ENCODE assay signal across 8 cellular contexts in genomic region chr3:71710906-71711494, GRCh38. TPM values are rescaled to one million over a fixed set of nuclear protein-coding genes. Genes with fewer than 3 reads are reported as not detected.
DNase-seq lines count a peak whose midpoint lies in the region; ATAC-seq and TF ChIP-seq lines count a peak whose summit lies in the region.

No MANE protein-coding gene starts in this region.

- no peaks in the 10 kb centered on the region for H4K20me1 ChIP-seq in DND-41 (ENCODE audit: insufficient read depth, low read length)

- H3K9ac ChIP-seq in DND-41 (ENCODE audit: low read depth, low read length) (no peak overlapping the region), endodermal cell (ENCODE audit: extremely low read depth, low read length, poor library complexity, severe bottlenecking) (no peak overlapping the region)

- no peak overlapping the region for H3K27ac Mint-ChIP-seq in endodermal cell

- peaks cover 3% of the 10 kb centered on the region for H3K4me1 Mint-ChIP-seq in endodermal cell

- intact Hi-C loops in mucosa of descending colon (cut with DNase I, micrococcal nuclease): no loop called here

- WGBS in endodermal cell (ENCODE audit: insufficient coverage in 1 of 2, insufficient read length in 1 of 2), 2 experiments: 60% methylated on average over 1 of the region's 1 CpG; no CpG with 5 or more reads in 1 of the 2 experiments

- ATAC-seq in DND-41 (ENCODE audit: insufficient read depth, low read depth) (peak; percentile 59), GM19328 (IDR thresholded peaks at IDR 0.05; ENCODE audit: unreplicated experiment) (peak; percentile 70), HG03442 (IDR thresholded peaks at IDR 0.05; ENCODE audit: unreplicated experiment) (peak; percentile 78), mucosa of descending colon (peak; percentile 82)

- no peaks in the 10 kb centered on the region for H3K9me3 Mint-ChIP-seq in endodermal cell

- H3K36me3 Mint-ChIP-seq in endodermal cell (ENCODE audit: low read depth): no peaks in the 10 kb centered on the region

- H3K36me3 ChIP-seq in DND-41 (ENCODE audit: insufficient read depth, low read length): no peaks in the 10 kb centered on the region
- peaks cover 0 to 21% (median 0%) of the 10 kb centered on the region in 3 donors for H3K36me3 ChIP-seq in Peyer's patch
- H3K36me3 ChIP-seq in endodermal cell (ENCODE audit: control insufficient read depth, insufficient read depth, low read length): no peaks in the 10 kb centered on the region
- no peaks in the 10 kb centered on the region for H3K36me3 ChIP-seq in mucosa of descending colon (ENCODE audit: low read depth)

- DNase-seq in DND-41 (no peak), Peyer's patch (no peak), endodermal cell (no peak), mucosa of descending colon (no peak), putamen (ENCODE audit: low spot score) (no peak)
- no peak for DNase-seq in stimulated activated CD4-positive, alpha-beta T cell treated with anti-CD3 and anti-CD28 coated beads, Interleukin-12 subunit alpha, Interleukin-12 subunit beta, amount 100 ng/mL, for 4 hours

- H3K27me3 Mint-ChIP-seq in endodermal cell (ENCODE audit: insufficient read depth): peaks cover 6% of the 10 kb centered on the region

- no peaks in the 10 kb centered on the region for H3K27me3 ChIP-seq in DND-41 (ENCODE audit: insufficient read depth, low read length, poor library complexity)
- H3K27me3 ChIP-seq in Peyer's patch: no peaks in the 10 kb centered on the region
- peaks cover 12% of the 10 kb centered on the region for H3K27me3 ChIP-seq in endodermal cell (ENCODE audit: control insufficient read depth, insufficient read depth, low read length, poor library complexity, severe bottlenecking)

- no peaks in the 10 kb centered on the region for H3K79me2 ChIP-seq in DND-41 (ENCODE audit: insufficient read depth, low read length)

- TF ChIP-seq CTCF in DND-41 (IDR thresholded peaks at IDR 0.05; ENCODE audit: borderline replicate concordance, extremely low read depth, low read length, poor library complexity, severe bottlenecking) (peak; percentile 78), Peyer's patch (IDR thresholded peaks at IDR 0.05) (peak; percentile 13 to 89 (median 72)), endodermal cell (conservative IDR thresholded peaks at IDR 0.05) (peak; percentile 84), mucosa of descending colon (IDR thresholded peaks at IDR 0.05) (peak; percentile 28)

- no peak for TF ChIP-seq POLR2A in Peyer's patch (IDR thresholded peaks at IDR 0.05)

- H3K4me3 ChIP-seq in DND-41 (ENCODE audit: low read depth in 1 of 2, low read length in 2 of 2) (no peak overlapping the region), Peyer's patch (no peak overlapping the region), endodermal cell (ENCODE audit: low read length) (no peak overlapping the region), mucosa of descending colon (no peak overlapping the region)

- no peak overlapping the region for H3K4me2 ChIP-seq in DND-41 (ENCODE audit: insufficient read depth, low read length)

- H2AFZ ChIP-seq in DND-41 (ENCODE audit: low read depth, low read length): no peak overlapping the region

- H3K27ac ChIP-seq in DND-41 (ENCODE audit: low read length) (no peak overlapping the region), Peyer's patch (no peak overlapping the region), endodermal cell (ENCODE audit: low read depth, low read length) (no peak overlapping the region)

- H3K4me3 Mint-ChIP-seq in endodermal cell: no peak overlapping the region

- H3K4me1 ChIP-seq in DND-41 (ENCODE audit: insufficient read depth, low read length) (peaks cover 9% of the 10 kb centered on the region), Peyer's patch (peaks cover 0 to 10% (median 0%) of the 10 kb centered on the region in 4 donors), endodermal cell (ENCODE audit: control insufficient read depth, insufficient read depth, low read length) (no peaks in the 10 kb centered on the region), mucosa of descending colon (ENCODE audit: low read depth) (peaks cover 5% of the 10 kb centered on the region)

- H3K9me3 ChIP-seq in DND-41 (ENCODE audit: insufficient read depth, low read length, severe bottlenecking) (no peaks in the 10 kb centered on the region), Peyer's patch (no peaks in the 10 kb centered on the region), endodermal cell (ENCODE audit: control insufficient read depth, low read length) (no peaks in the 10 kb centered on the region), mucosa of descending colon (no peaks in the 10 kb centered on the region)

RNA-seq across cellular contexts. Expression of gene EIF4E3, which starts 14.2 kb away (rescaled TPM):
- total RNA-seq in Peyer's patch: 10 to 100 TPM; 20.6 to 40.8 (median 23.9) TPM
- 1 to 10 TPM; 1.9 to 5.5 TPM for total RNA-seq in endodermal cell
- 7.9 TPM for polyA plus RNA-seq in endodermal cell (2013, experiment 1 of 2)
- polyA plus RNA-seq in endodermal cell (2013, experiment 2 of 2): 7.7 TPM
- total RNA-seq in mucosa of descending colon: 10 to 100 TPM; 40.6 to 57.1 (median 48.4) TPM

RNA-seq across cellular contexts. Expression of gene GPR27, which starts 42.7 kb away (rescaled TPM):
- total RNA-seq in Peyer's patch (not detected), endodermal cell (1 to 10 TPM; 7.4 to 7.9 TPM), mucosa of descending colon (1 to 10 TPM in 1 of 3 donors, under 1 TPM in 2; 0.14 to 2.1 (median 0.39) TPM)
- 10.0 TPM for polyA plus RNA-seq in endodermal cell (2013, experiment 1 of 2)
- 8.9 TPM for polyA plus RNA-seq in endodermal cell (2013, experiment 2 of 2)

Comparison
In these comparisons a context has a peak if more than half of its experiments do, and no peak if none do; other contexts are left out.
1. CTCF ChIP-seq: peak in every context shown above with its lines; median percentile 84 in endodermal cell; 78 in DND-41; 72 in Peyer's patch; 28 in mucosa of descending colon.